ENCODE assay signal across 7 cellular contexts in the genomic region with DNA sequence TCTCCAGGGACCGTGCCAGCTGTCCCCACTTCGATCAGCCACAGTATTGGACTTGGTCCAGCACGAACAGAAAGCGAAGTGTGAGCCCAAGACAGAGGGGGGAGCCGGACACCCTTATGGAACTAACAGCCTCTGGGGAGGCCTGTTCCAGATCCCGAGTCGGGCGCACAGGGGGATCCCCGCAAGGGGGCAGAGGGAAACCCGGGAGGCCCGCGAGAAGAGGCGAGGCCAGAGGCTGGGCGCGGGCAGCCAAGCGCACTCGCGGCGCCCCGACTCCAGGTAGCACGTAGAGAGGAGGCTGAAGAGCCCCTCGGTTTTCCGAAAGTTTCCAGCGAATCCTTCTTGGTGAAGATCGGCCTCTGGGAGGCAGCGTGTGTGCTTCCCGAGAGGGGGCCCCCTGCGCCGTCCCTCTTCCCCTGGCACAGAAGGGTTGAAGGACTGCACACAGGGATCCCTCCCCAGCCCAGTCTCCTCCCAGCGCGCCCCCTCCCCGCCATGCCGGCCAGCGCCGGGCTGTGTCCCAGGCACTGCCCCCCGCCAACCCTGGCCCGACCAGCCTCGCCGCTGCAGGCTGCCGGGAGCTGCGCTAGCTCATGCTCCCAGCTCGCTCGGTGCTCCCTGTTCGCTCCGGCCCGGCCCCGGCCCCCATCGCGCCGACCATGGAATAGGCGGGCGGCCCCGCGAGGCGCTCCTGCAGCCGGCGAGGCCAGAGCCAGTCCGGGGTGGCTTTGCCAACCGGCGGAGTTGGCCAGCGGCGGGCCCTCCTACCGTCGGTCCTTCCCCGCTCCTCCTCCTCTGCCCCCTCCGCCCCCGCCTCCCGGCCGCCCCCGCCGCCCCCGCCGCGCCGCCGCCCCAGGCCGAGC. TPM values are rescaled to one million over a fixed set of nuclear protein-coding genes. Genes with fewer than 3 reads are reported as not detected.
A peak's percentile ranks its signal among the peaks of the same experiment; 100 is the strongest.
DNase-seq lines count a peak whose midpoint lies in the region; TF ChIP-seq lines count a peak whose summit lies in the region.

No MANE protein-coding gene starts in this region.

- POLR2A ChIA-PET in CD8-positive, alpha-beta memory T cell (lab: Charles Lee), result no interaction called here

- CTCF ChIA-PET in CD8-positive, alpha-beta memory T cell (lab: Charles Lee), result no interaction called here

- H3K27me3 ChIP-seq in GM23248 (replicated peaks; ENCODE audit: insufficient read depth) (peaks cover 57% of the 10 kb centered on the region), NT2/D1 (ENCODE audit: insufficient read depth, insufficient read length) (peaks cover 29% of the 10 kb centered on the region), cardiac muscle cell (peaks cover 40% of the 10 kb centered on the region), parathyroid adenoma (ENCODE audit: control insufficient read depth, insufficient read depth, low read length) (no peaks in the 10 kb centered on the region)
- H3K27me3 ChIP-seq in CD8-positive, alpha-beta memory T cell (ENCODE audit: insufficient read depth, low read length, poor library complexity, severe bottlenecking), result peaks cover 3% of the 10 kb centered on the region

- H3K27ac ChIP-seq in GM23248 (no peak overlapping the region), cardiac muscle cell (no peak overlapping the region), parathyroid adenoma (peak overlapping the region; percentile 65)
- no peak overlapping the region for H3K27ac ChIP-seq in CD8-positive, alpha-beta memory T cell (ENCODE audit: low read depth, low read length)

- peak overlapping the region in 1 of 8 donors; percentile 29 for H3K27ac Mint-ChIP-seq in CD8-positive, alpha-beta memory T cell

- H3K36me3 Mint-ChIP-seq in CD8-positive, alpha-beta memory T cell, result no peaks in the 10 kb centered on the region

- no peak overlapping the region for H2AFZ ChIP-seq in GM23248
- peak overlapping the region; percentile 96 for H2AFZ ChIP-seq in parathyroid adenoma

- 3% methylated on average over 26 to 67 of the region's 77 CpGs for WGBS in GM23248 (ENCODE audit: low coverage in 1 of 2, low lambda C conversion rate in 2 of 2, missing lambda C conversion rate in 2 of 2), 2 experiments

- H3K4me3 ChIP-seq in GM23248, result no peak overlapping the region
- peak overlapping the region; percentile 39 for H3K4me3 ChIP-seq in NT2/D1 (ENCODE audit: insufficient read length, low read depth)
- peak overlapping the region; percentile 44 for H3K4me3 ChIP-seq in cardiac muscle cell
- H3K4me3 ChIP-seq in parathyroid adenoma (ENCODE audit: low read depth, low read length), result peak overlapping the region; percentile 62
- no peak overlapping the region for H3K4me3 ChIP-seq in CD8-positive, alpha-beta memory T cell (ENCODE audit: low read length)

- H3K4me1 Mint-ChIP-seq in CD8-positive, alpha-beta memory T cell, result peaks cover 0 to 11% (median 0%) of the 10 kb centered on the region in 3 donors

- H3K4me2 ChIP-seq in GM23248 (ENCODE audit: unreplicated experiment) (no peak overlapping the region), parathyroid adenoma (ENCODE audit: low read length) (peak overlapping the region; percentile 81)

- H3K79me2 ChIP-seq in GM23248 (ENCODE audit: insufficient read depth), result no peaks in the 10 kb centered on the region
- H3K79me2 ChIP-seq in parathyroid adenoma, result peaks cover under 1% of the 10 kb centered on the region

- peaks cover 0 to 9% (median 2%) of the 10 kb centered on the region in 5 donors for H3K9me3 Mint-ChIP-seq in CD8-positive, alpha-beta memory T cell

- TF ChIP-seq CTCF in cardiac muscle cell (IDR thresholded peaks at IDR 0.05; ENCODE audit: low read depth, low read length), result no peak
- TF ChIP-seq CTCF in parathyroid adenoma (IDR thresholded peaks at IDR 0.05), result peak; percentile 13

- no peaks in the 10 kb centered on the region for H3K36me3 ChIP-seq in GM23248 (ENCODE audit: low read depth)
- no peaks in the 10 kb centered on the region for H3K36me3 ChIP-seq in NT2/D1 (ENCODE audit: insufficient read depth, insufficient read length, low read length)
- no peaks in the 10 kb centered on the region for H3K36me3 ChIP-seq in cardiac muscle cell
- no peaks in the 10 kb centered on the region for H3K36me3 ChIP-seq in parathyroid adenoma (ENCODE audit: control insufficient read depth, insufficient read depth, low read length)
- H3K36me3 ChIP-seq in CD8-positive, alpha-beta memory T cell (ENCODE audit: insufficient read depth, low read length), result no peaks in the 10 kb centered on the region

- DNase-seq in GM23248, result peak; percentile 17
- DNase-seq in NT2/D1 (ENCODE audit: low read depth, low spot score), result no peak
- DNase-seq in cardiac muscle cell (ENCODE audit: low read depth in 1 of 2, low spot score in 1 of 2), result peak; percentile 5 to 59
- no peak for DNase-seq in OCI-M2 (lab: John Stamatoyannopoulos, UW; ENCODE audit: unreplicated experiment)
- no peak for DNase-seq in activated naive CD4-positive, alpha-beta T cell treated with anti-CD3 and anti-CD28 coated beads, Interleukin-2, amount 50 U/mL, for 16 hours
- DNase-seq in CD8-positive, alpha-beta memory T cell, result no peak

- no peaks in the 10 kb centered on the region for H3K4me1 ChIP-seq in GM23248 (ENCODE audit: insufficient read depth)
- no peaks in the 10 kb centered on the region for H3K4me1 ChIP-seq in NT2/D1 (ENCODE audit: insufficient read depth, insufficient read length)
- no peaks in the 10 kb centered on the region for H3K4me1 ChIP-seq in cardiac muscle cell (ENCODE audit: low read depth)
- H3K4me1 ChIP-seq in parathyroid adenoma, result peaks cover 5% of the 10 kb centered on the region
- H3K4me1 ChIP-seq in CD8-positive, alpha-beta memory T cell (ENCODE audit: insufficient read depth, low read length), result no peaks in the 10 kb centered on the region

- H3F3A ChIP-seq in GM23248 (ENCODE audit: insufficient read depth), result no peaks in the 10 kb centered on the region

- peak overlapping the region in 1 of 7 donors; percentile 14 for H3K4me3 Mint-ChIP-seq in CD8-positive, alpha-beta memory T cell

- H3K9me2 ChIP-seq in GM23248 (ENCODE audit: insufficient read depth), result no peaks in the 10 kb centered on the region

- no peaks in the 10 kb centered on the region for H3K9me3 ChIP-seq in GM23248 (ENCODE audit: low read depth)
- H3K9me3 ChIP-seq in NT2/D1 (ENCODE audit: insufficient read depth, low read length), result no peaks in the 10 kb centered on the region
- no peaks in the 10 kb centered on the region for H3K9me3 ChIP-seq in cardiac muscle cell (ENCODE audit: low read depth)
- H3K9me3 ChIP-seq in parathyroid adenoma (ENCODE audit: control insufficient read depth, low read length), result no peaks in the 10 kb centered on the region
- no peaks in the 10 kb centered on the region for H3K9me3 ChIP-seq in CD8-positive, alpha-beta memory T cell (ENCODE audit: low read length)

- no peaks in the 10 kb centered on the region for H4K20me1 ChIP-seq in GM23248 (ENCODE audit: insufficient read depth)

- peaks cover 25 to 47% of the 10 kb centered on the region in 2 donors for H3K27me3 Mint-ChIP-seq in CD8-positive, alpha-beta memory T cell

- H3K9ac ChIP-seq in GM23248 (no peak overlapping the region), NT2/D1 (ENCODE audit: insufficient read length, low read depth) (peak overlapping the region; percentile 50), parathyroid adenoma (peak overlapping the region; percentile 56)

- in situ Hi-C loops in GM23248 (cut with MboI), result loop anchor here (25.0 kb wide), 1 partner anchor 575 kb away; no protein-coding TSS in a partner anchor

RNA-seq across cellular contexts. Expression of a gene that starts 0.6 kb away (rescaled TPM):
- total RNA-seq in GM23248 (2014; rRNA removed; shearing (Covaris generic)), result not detected in 2 replicates
- polyA plus RNA-seq in GM23248 (2016; fragmentation: Nextera tagmentation; extraction: Ambion mirVana) (not detected in 2 replicates), cardiac muscle cell (1.4 and 1.6 TPM in 2 replicates)
- total RNA-seq in cardiac muscle cell, result 1.7 and 1.8 TPM in 2 replicates
- not detected for total RNA-seq in CD8-positive, alpha-beta memory T cell
- polyA plus RNA-seq in CD8-positive, alpha-beta memory T cell, result not detected

Comparison
In these comparisons a context has a peak if more than half of its experiments do, and no peak if none do; other contexts are left out.
1. DNase-seq: peak in GM23248 (single experiment) and cardiac muscle cell (2 of 2); none in NT2/D1 (single experiment), OCI-M2 (single experiment), activated naive CD4-positive, alpha-beta T cell treated with anti-CD3 and anti-CD28 coated beads, Interleukin-2, amount 50 U/mL, for 16 hours (single experiment) and CD8-positive, alpha-beta memory T cell (0 of 5).
2. H3K4me3 ChIP-seq: peak in NT2/D1 (single experiment), cardiac muscle cell (single experiment) and parathyroid adenoma (single experiment); none in GM23248 (single experiment) and CD8-positive, alpha-beta memory T cell (single experiment).